29 cellular contexts compared by ENCODE assay signal in the genomic region with DNA sequence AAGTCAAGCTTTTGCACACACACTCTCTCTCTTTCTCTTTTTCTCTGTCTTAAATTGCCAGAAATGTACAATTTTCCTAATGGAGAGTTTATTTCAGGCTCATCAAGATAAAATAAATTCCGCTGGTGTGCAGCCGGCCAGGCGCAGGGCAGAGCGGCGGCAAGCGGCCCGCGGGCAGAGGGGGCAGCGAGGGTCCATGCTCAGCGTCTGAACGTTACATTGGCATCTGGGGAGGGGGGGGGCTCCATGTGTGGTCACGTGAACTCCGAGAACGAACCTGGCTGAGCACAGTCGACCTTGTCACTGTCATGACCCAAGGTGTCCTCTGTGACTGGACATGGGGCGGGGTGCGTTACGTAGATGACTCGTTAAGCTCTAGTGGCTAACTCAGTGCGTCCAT. TPM values are rescaled to one million over a fixed set of nuclear protein-coding genes. Genes with fewer than 3 reads are reported as not detected.
"Had no signal": no experiment of that assay in that cellular context is flagged by ENCODE, and none has a peak within 500 bp of the region (broad histone marks: within the 10 kb centered on the region; RNA-seq: fewer than 3 reads in every experiment).

No MANE protein-coding gene starts in this region.

- H2AFZ ChIP-seq: parathyroid adenoma had no signal

- H3K27me3 ChIP-seq: ovary, right lobe of liver, thyroid gland, tibial nerve, upper lobe of left lung, vagina had no signal

- H3K4me1 ChIP-seq: parathyroid adenoma, psoas muscle, right lobe of liver, sigmoid colon, stomach, thyroid gland, upper lobe of left lung had no signal

- FAIRE-seq: small intestine, urothelium cell line had no signal

- H3K4me3 ChIP-seq: ovary, psoas muscle, right lobe of liver, sigmoid colon, stomach, thoracic aorta, thyroid gland, tibial nerve, upper lobe of left lung, vagina had no signal

- H3K4me1 Mint-ChIP-seq: natural killer cell; stimulated activated effector memory CD8-positive, alpha-beta T cell treated with anti-CD3 and anti-CD28 coated beads, Interleukin-12 subunit alpha, Interleukin-12 subunit beta, amount 100 ng/mL, for 72 hours; stimulated activated naive B cell treated with anti-CD40 and anti-IgM and Interleukin-4, amounts not matched to agents 10 μg/mL and 1 μg/mL and 100 μg/mL, for 72 hours had no signal

- H3K27ac ChIP-seq: ovary, parathyroid adenoma, psoas muscle, right lobe of liver, sigmoid colon, stomach, thoracic aorta, thyroid gland, tibial nerve, upper lobe of left lung had no signal

- H3K36me3 Mint-ChIP-seq: natural killer cell; stimulated activated effector memory CD8-positive, alpha-beta T cell treated with anti-CD3 and anti-CD28 coated beads, Interleukin-12 subunit alpha, Interleukin-12 subunit beta, amount 100 ng/mL, for 72 hours; stimulated activated naive B cell treated with anti-CD40 and anti-IgM and Interleukin-4, amounts not matched to agents 10 μg/mL and 1 μg/mL and 100 μg/mL, for 72 hours had no signal

- H3K9ac ChIP-seq: parathyroid adenoma had no signal

- DNase-seq: natural killer cell; occipital lobe; ovary; right cardiac atrium; right lobe of liver; sigmoid colon; small intestine; stimulated activated CD4-positive, alpha-beta T cell treated with anti-CD3 and anti-CD28 coated beads, Interleukin-15, amount 100 ng/mL, for 24 hours; stimulated activated CD4-positive, alpha-beta T cell treated with anti-CD3 and anti-CD28 coated beads, Interleukin-2, amount 100 ng/mL, for 24 hours; stimulated activated CD4-positive, alpha-beta T cell treated with anti-CD3 and anti-CD28 coated beads, Interleukin-2, amount 100 ng/mL, for 48 hours; stimulated activated CD4-positive, alpha-beta T cell treated with anti-CD3 and anti-CD28 coated beads, Interleukin-4, amount 100 ng/mL, for 24 hours; stimulated activated naive B cell treated with anti-CD40 and anti-IgM and Interleukin-4, amounts not matched to agents 10 μg/mL and 1 μg/mL and 100 μg/mL, for 72 hours; stimulated activated naive CD4-positive, alpha-beta T cell treated with Interleukin-2 at 50 U/mL for 16 hours; stomach; thyroid gland; trophoblast cell; upper lobe of left lung had no signal

- H3K9me3 Mint-ChIP-seq: nephron; stimulated activated naive CD8-positive, alpha-beta T cell treated with anti-CD3 and anti-CD28 coated beads, Interleukin-15, Interleukin-2, amounts not matched to agents 100 ng/mL and 50 ng/mL, for 24 hours had no signal

- H3K79me2 ChIP-seq: parathyroid adenoma had no signal

- ATAC-seq: natural killer cell; psoas muscle; right cardiac atrium; right lobe of liver; stimulated activated effector memory CD8-positive, alpha-beta T cell treated with anti-CD3 and anti-CD28 coated beads, Interleukin-12 subunit alpha, Interleukin-12 subunit beta, amount 100 ng/mL, for 72 hours; stimulated activated naive B cell treated with anti-CD40 and anti-IgM and Interleukin-4, amounts not matched to agents 10 μg/mL and 1 μg/mL and 100 μg/mL, for 72 hours had no signal

- H3K4me3 Mint-ChIP-seq: natural killer cell; nephron; stimulated activated effector memory CD8-positive, alpha-beta T cell treated with anti-CD3 and anti-CD28 coated beads, Interleukin-12 subunit alpha, Interleukin-12 subunit beta, amount 100 ng/mL, for 72 hours; stimulated activated naive B cell treated with anti-CD40 and anti-IgM and Interleukin-4, amounts not matched to agents 10 μg/mL and 1 μg/mL and 100 μg/mL, for 72 hours; stimulated activated naive CD8-positive, alpha-beta T cell treated with anti-CD3 and anti-CD28 coated beads, Interleukin-15, Interleukin-2, amounts not matched to agents 100 ng/mL and 50 ng/mL, for 24 hours had no signal

- H3K36me3 ChIP-seq: ovary, right lobe of liver, sigmoid colon, stomach, thoracic aorta, thyroid gland, tibial nerve, upper lobe of left lung, vagina had no signal

- H3K9me3 ChIP-seq: ovary, psoas muscle, right lobe of liver, sigmoid colon, stomach, thoracic aorta, thyroid gland, tibial nerve, upper lobe of left lung, vagina had no signal

- H3K27ac Mint-ChIP-seq: natural killer cell; progenitor cell of endocrine pancreas; stimulated activated effector memory CD8-positive, alpha-beta T cell treated with anti-CD3 and anti-CD28 coated beads, Interleukin-12 subunit alpha, Interleukin-12 subunit beta, amount 100 ng/mL, for 72 hours; stimulated activated naive B cell treated with anti-CD40 and anti-IgM and Interleukin-4, amounts not matched to agents 10 μg/mL and 1 μg/mL and 100 μg/mL, for 72 hours; stimulated activated naive CD8-positive, alpha-beta T cell treated with anti-CD3 and anti-CD28 coated beads, Interleukin-15, Interleukin-2, amounts not matched to agents 100 ng/mL and 50 ng/mL, for 24 hours had no signal

RNA-seq across cellular contexts. Expression of gene FZD10, which starts 23.8 kb away (rescaled TPM):
- total RNA-seq: natural killer cell, osteoblast, right lobe of liver had no signal
- polyA plus RNA-seq: neural cell had no signal
